ENCODE assay signal across 1 cellular context in the genomic region with DNA sequence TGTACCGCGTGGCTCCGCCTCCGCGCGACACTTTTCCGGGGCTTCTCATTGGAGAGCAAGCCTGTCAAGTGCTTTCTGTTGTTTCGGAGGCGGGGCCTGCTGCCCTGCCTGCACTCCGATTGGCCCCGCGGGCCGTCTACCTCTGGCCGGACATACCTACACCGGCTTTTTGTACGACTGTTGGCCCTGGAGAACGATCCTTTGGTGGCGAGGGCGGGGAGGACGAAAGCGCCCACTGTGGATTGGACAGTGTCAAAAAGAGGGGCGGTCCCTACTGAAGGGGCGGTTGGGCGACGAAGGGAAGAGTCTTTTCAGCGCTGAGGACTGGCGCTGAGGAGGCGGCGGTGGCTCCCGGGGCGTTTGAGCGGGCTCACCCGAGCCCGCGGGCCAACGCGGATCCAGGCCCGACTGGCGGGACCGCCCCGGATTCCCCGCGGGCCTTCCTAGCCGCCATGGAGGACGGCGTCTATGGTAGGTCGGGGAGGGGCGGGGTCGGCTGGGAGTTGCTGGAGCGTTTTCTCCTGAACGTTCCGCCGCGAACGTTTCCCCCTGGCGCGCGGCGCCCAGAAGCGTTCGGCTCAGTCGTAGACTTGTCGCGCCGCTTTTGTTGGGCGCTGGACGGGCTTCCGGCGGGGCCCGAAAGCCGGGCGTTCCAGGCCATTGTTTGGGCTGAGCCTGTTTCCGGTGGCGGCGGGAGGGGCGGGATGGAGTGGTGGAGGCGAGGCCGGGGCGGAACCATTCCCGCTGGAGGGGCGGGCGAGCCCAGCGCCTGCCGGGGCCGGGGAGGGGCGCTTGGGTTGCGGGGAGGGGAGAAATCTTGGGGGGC.
A peak's percentile ranks its signal among the peaks of the same experiment; 100 is the strongest.
TF ChIP-seq lines count a peak whose summit lies in the region.

CYTH2 (plus strand) TSS at position 314 of the 826 bp plus-strand sequence; CDS start at position 453, 139 bp downstream.

TF ChIP-seq in HepG2, 621 proteins besides CTCF, POLR2A, EP300 and RAD21 (continued from another document and continues in another):
- TF ChIP-seq KIAA2018 (CRISPR knock-in tag; IDR thresholded peaks at IDR 0.05; ENCODE audit: borderline replicate concordance) (no peak), HNRNPL (IDR thresholded peaks at IDR 0.05; ENCODE audit: low read depth, low read length) (no peak), ZFP37 (CRISPR knock-in tag; IDR thresholded peaks at IDR 0.05; ENCODE audit: borderline replicate concordance) (no peak; the same call in 1 of the 2 replicates), RFX5 (IDR thresholded peaks at IDR 0.05; ENCODE audit: low read depth, low read length) (no peak; the same call in 1 of the 2 replicates), ZNF709 (CRISPR knock-in tag; IDR thresholded peaks at IDR 0.05) (no peak), NFIC (IDR thresholded peaks at IDR 0.05; ENCODE audit: low read length) (no peak), ZNF879 (CRISPR knock-in tag; IDR thresholded peaks at IDR 0.05) (no peak), ZNF20 (CRISPR knock-in tag; IDR thresholded peaks at IDR 0.05) (no peak), ZNF24 (IDR thresholded peaks at IDR 0.05) (no peak), ZNF503 (CRISPR knock-in tag; IDR thresholded peaks at IDR 0.05) (no peak; the same call in 1 of the 2 replicates), ZFP36L1 (CRISPR knock-in tag; IDR thresholded peaks at IDR 0.05) (no peak), CAMTA2 (CRISPR knock-in tag; IDR thresholded peaks at IDR 0.05; ENCODE audit: borderline replicate concordance) (no peak), DMTF1 (CRISPR knock-in tag; IDR thresholded peaks at IDR 0.05) (no peak), ZSCAN22 (CRISPR knock-in tag; IDR thresholded peaks at IDR 0.05) (0 out of 2 replicates have a peak, but pooled peaks have one; percentile 45), ZNF616 (CRISPR knock-in tag; IDR thresholded peaks at IDR 0.05; ENCODE audit: low read depth) (0 out of 2 replicates have a peak, but pooled peaks have one; percentile 56), SSRP1 (CRISPR knock-in tag; IDR thresholded peaks at IDR 0.05) (no peak), CREB1 (IDR thresholded peaks at IDR 0.05) (peak; percentile 88), CREB1 (CRISPR knock-in tag; IDR thresholded peaks at IDR 0.05) (peak; percentile 94), U2AF2 (IDR thresholded peaks at IDR 0.05; ENCODE audit: low read depth, low read length) (no peak), BRD4 (CRISPR knock-in tag; IDR thresholded peaks at IDR 0.05) (peak; percentile 32; the same call in 1 of the 2 replicates), NR2F6 (IDR thresholded peaks at IDR 0.05) (no peak), NR2F6 (CRISPR knock-in tag; IDR thresholded peaks at IDR 0.05) (no peak), TARDBP (CRISPR knock-in tag; IDR thresholded peaks at IDR 0.05) (peak; percentile 65; the same call in 1 of the 2 replicates), ZNF30 (CRISPR knock-in tag; IDR thresholded peaks at IDR 0.05) (no peak), ZNF569 (CRISPR knock-in tag; IDR thresholded peaks at IDR 0.05; ENCODE audit: borderline replicate concordance) (peak; percentile 68; the same call in 1 of the 2 replicates), SMARCE1 (IDR thresholded peaks at IDR 0.05; ENCODE audit: borderline replicate concordance) (no peak), ZNF34 (CRISPR knock-in tag; IDR thresholded peaks at IDR 0.05; ENCODE audit: borderline replicate concordance) (no peak; the same call in 1 of the 2 replicates), TAF1 (CRISPR knock-in tag; IDR thresholded peaks at IDR 0.05) (peak; percentile 86), PCBP2 (optimal IDR thresholded peaks at IDR 0.05; ENCODE audit: low read depth, low read length, poor library complexity, severe bottlenecking) (no peak), ZNF44 (CRISPR knock-in tag; IDR thresholded peaks at IDR 0.05) (0 out of 2 replicates have a peak, but pooled peaks have one; percentile 43), PPARG (CRISPR knock-in tag; conservative IDR thresholded peaks at IDR 0.05) (no peak), SRF (IDR thresholded peaks at IDR 0.05; ENCODE audit: low read depth, low read length) (no peak), ZNF672 (CRISPR knock-in tag; IDR thresholded peaks at IDR 0.05) (no peak), ZNF431 (CRISPR knock-in tag; IDR thresholded peaks at IDR 0.05; ENCODE audit: borderline replicate concordance, low read depth) (no peak), PITX1 (CRISPR knock-in tag; IDR thresholded peaks at IDR 0.05) (no peak; the same call in 1 of the 2 replicates), ZNF253 (CRISPR knock-in tag; IDR thresholded peaks at IDR 0.05; ENCODE audit: borderline replicate concordance) (no peak), MAX (IDR thresholded peaks at IDR 0.05) (peak; percentile 53; the same call in 1 of the 2 replicates), ZNF598 (CRISPR knock-in tag; IDR thresholded peaks at IDR 0.05; ENCODE audit: borderline replicate concordance) (no peak), USF2 (IDR thresholded peaks at IDR 0.05; ENCODE audit: low read depth, low read length) (no peak), USF2 (CRISPR knock-in tag; IDR thresholded peaks at IDR 0.05; ENCODE audit: borderline replicate concordance) (no peak)
- TF ChIP-seq, protein P1, sequence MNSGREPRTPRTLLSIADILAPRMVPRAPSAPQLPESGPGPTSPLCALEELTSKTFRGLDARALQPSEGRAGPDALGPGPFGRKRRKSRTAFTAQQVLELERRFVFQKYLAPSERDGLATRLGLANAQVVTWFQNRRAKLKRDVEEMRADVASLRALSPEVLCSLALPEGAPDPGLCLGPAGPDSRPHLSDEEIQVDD (CRISPR knock-in tag; IDR thresholded peaks at IDR 0.05; ENCODE audit: borderline replicate concordance) = no peak
- TF ChIP-seq, protein P2, sequence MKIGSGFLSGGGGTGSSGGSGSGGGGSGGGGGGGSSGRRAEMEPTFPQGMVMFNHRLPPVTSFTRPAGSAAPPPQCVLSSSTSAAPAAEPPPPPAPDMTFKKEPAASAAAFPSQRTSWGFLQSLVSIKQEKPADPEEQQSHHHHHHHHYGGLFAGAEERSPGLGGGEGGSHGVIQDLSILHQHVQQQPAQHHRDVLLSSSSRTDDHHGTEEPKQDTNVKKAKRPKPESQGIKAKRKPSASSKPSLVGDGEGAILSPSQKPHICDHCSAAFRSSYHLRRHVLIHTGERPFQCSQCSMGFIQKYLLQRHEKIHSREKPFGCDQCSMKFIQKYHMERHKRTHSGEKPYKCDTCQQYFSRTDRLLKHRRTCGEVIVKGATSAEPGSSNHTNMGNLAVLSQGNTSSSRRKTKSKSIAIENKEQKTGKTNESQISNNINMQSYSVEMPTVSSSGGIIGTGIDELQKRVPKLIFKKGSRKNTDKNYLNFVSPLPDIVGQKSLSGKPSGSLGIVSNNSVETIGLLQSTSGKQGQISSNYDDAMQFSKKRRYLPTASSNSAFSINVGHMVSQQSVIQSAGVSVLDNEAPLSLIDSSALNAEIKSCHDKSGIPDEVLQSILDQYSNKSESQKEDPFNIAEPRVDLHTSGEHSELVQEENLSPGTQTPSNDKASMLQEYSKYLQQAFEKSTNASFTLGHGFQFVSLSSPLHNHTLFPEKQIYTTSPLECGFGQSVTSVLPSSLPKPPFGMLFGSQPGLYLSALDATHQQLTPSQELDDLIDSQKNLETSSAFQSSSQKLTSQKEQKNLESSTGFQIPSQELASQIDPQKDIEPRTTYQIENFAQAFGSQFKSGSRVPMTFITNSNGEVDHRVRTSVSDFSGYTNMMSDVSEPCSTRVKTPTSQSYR (CRISPR knock-in tag; IDR thresholded peaks at IDR 0.05; ENCODE audit: borderline replicate concordance) = no peak
